In genomic region chr6:112311950-112312547, GRCh38 we compare ENCODE assay signal across 8 cellular contexts. TPM values are rescaled to one million over a fixed set of nuclear protein-coding genes. Genes with fewer than 3 reads are reported as not detected.
DNase-seq lines count a peak whose midpoint lies in the region; ATAC-seq and TF ChIP-seq lines count a peak whose summit lies in the region.

No MANE protein-coding gene starts in this region.

- no peaks in the 10 kb centered on the region for H3K27me3 Mint-ChIP-seq in chondrocyte (ENCODE audit: low read depth)

- H3K27ac Mint-ChIP-seq in chondrocyte (ENCODE audit: unreplicated experiment) = no peak overlapping the region

- H3K4me1 Mint-ChIP-seq in chondrocyte (ENCODE audit: low read depth) = peaks cover 4% of the 10 kb centered on the region

- H3K4me3 Mint-ChIP-seq in chondrocyte (ENCODE audit: unreplicated experiment) = no peak overlapping the region

- peak; percentile 4 for DNase-seq in stimulated activated CD4-positive, alpha-beta T cell treated with anti-CD3 and anti-CD28 coated beads, Interleukin-15, amount 100 ng/mL, for 24 hours
- DNase-seq in stimulated activated CD4-positive, alpha-beta T cell treated with anti-CD3 and anti-CD28 coated beads, Interleukin-4, amount 100 ng/mL, for 24 hours = no peak
- DNase-seq in NCI-H2171 treated with DMSO at 0.1 percent for 48 hours (lab: John Stamatoyannopoulos, UW) (peak; percentile 41), chondrocyte (ENCODE audit: low spot score) (no peak), myocyte (ENCODE audit: low read depth) (peak; percentile 49), Ammon's horn (ENCODE audit: low spot score) (no peak), HK-2 (ENCODE audit: unreplicated experiment) (no peak)

- no peak for ATAC-seq in HG03442 (IDR thresholded peaks at IDR 0.05; ENCODE audit: unreplicated experiment)

- no peaks in the 10 kb centered on the region for H3K9me3 Mint-ChIP-seq in chondrocyte (ENCODE audit: low read depth)

- no peaks in the 10 kb centered on the region for H3K36me3 Mint-ChIP-seq in chondrocyte (ENCODE audit: low read depth)

- TF ChIP-seq CTCF in chondrocyte (IDR thresholded peaks at IDR 0.05) = peak; percentile 93

RNA-seq across cellular contexts. Expression of gene RFPL4B, which starts 35.1 kb away (rescaled TPM):
- not detected in 3 replicates for total RNA-seq in chondrocyte
- not detected in 2 replicates for total RNA-seq in myocyte
- polyA plus RNA-seq in myocyte (2012) = not detected

RNA-seq across cellular contexts. Expression of gene LAMA4, which starts 57.7 kb away (rescaled TPM):
- total RNA-seq in chondrocyte = 55.2 to 115 TPM (median 102 TPM) in 3 replicates
- total RNA-seq in myocyte = 65.7 and 66.2 TPM in 2 replicates
- 2.5 TPM for polyA plus RNA-seq in myocyte (2012)

Comparison
In these comparisons a context has a peak if more than half of its experiments do, and no peak if none do; other contexts are left out.
1. DNase-seq: peak in stimulated activated CD4-positive, alpha-beta T cell treated with anti-CD3 and anti-CD28 coated beads, Interleukin-15, amount 100 ng/mL, for 24 hours (single experiment), NCI-H2171 treated with DMSO at 0.1 percent for 48 hours (single experiment) and myocyte (single experiment); none in stimulated activated CD4-positive, alpha-beta T cell treated with anti-CD3 and anti-CD28 coated beads, Interleukin-4, amount 100 ng/mL, for 24 hours (single experiment), chondrocyte (single experiment), Ammon's horn (single experiment) and HK-2 (single experiment).